Comparison of ENCODE assay signal across 2 cellular contexts in genomic region chr16:1223355-1224214, GRCh38.
A peak's percentile ranks its signal among the peaks of the same experiment; 100 is the strongest.
TF ChIP-seq lines count a peak whose summit lies in the region.

No MANE protein-coding gene starts in this region.

TF ChIP-seq in SK-N-SH, 30 proteins besides CTCF, POLR2A, EP300 and RAD21 (continued from another document):
- 0 out of 2 replicates have a peak, but pooled peaks have one; percentile 9 for TF ChIP-seq REST (IDR thresholded peaks at IDR 0.05; ENCODE audit: low read depth, low read length)

TF ChIP-seq in SK-N-SH treated with all-trans-retinoic acid at 6 μM for 48 hours, 23 proteins besides CTCF, POLR2A, EP300 and RAD21 (continued from another document):
- TF ChIP-seq CREB5 (CRISPR knock-in tag; IDR thresholded peaks at IDR 0.05; ENCODE audit: low read depth) (no peak), ZNF8 (CRISPR knock-in tag; IDR thresholded peaks at IDR 0.05) (no peak), TOX (CRISPR knock-in tag; IDR thresholded peaks at IDR 0.05; ENCODE audit: borderline replicate concordance) (no peak), CSDC2 (CRISPR knock-in tag; IDR thresholded peaks at IDR 0.05) (no peak)
TF ChIP-seq in SK-N-SH treated with all-trans-retinoic acid at 6 μM for 48 hours: peak in this region for 0.
